Comparison of ENCODE assay signal across 20 cellular contexts in genomic region chr13:99873141-99873540, GRCh38.
DNase-seq lines count a peak whose midpoint lies in the region; FAIRE-seq and TF ChIP-seq lines count a peak whose summit lies in the region.
"Had no signal": no experiment of that assay in that cellular context is flagged by ENCODE, and none has a peak within 500 bp of the region (broad histone marks: within the 10 kb centered on the region; RNA-seq: fewer than 3 reads in every experiment).

No MANE protein-coding gene starts in this region.

- H3K27ac ChIP-seq in small intestine (ENCODE audit: low read depth in 1 of 2, low read length in 1 of 2) = no peak overlapping the region
- H3K27ac ChIP-seq: A549 had no signal

- no peaks in the 10 kb centered on the region for H3K27me3 ChIP-seq in small intestine (ENCODE audit: control insufficient read depth in 2 of 2, insufficient read depth in 2 of 2, low read length in 2 of 2)

- no peaks in the 10 kb centered on the region for H3K36me3 ChIP-seq in small intestine (ENCODE audit: control insufficient read depth in 2 of 2, insufficient read depth in 2 of 2, low read length in 2 of 2)
- H3K36me3 ChIP-seq: HAP-1 had no signal

- no peaks in the 10 kb centered on the region for H3K27me3 Mint-ChIP-seq in activated naive CD8-positive, alpha-beta T cell treated with anti-CD3 and anti-CD28 coated beads for 36 hours
- H3K27me3 Mint-ChIP-seq: CD4-positive, alpha-beta memory T cell had no signal

- no peak overlapping the region for H3K4me3 Mint-ChIP-seq in activated naive CD8-positive, alpha-beta T cell treated with anti-CD3 and anti-CD28 coated beads for 36 hours
- H3K4me3 Mint-ChIP-seq: CD4-positive, alpha-beta memory T cell; GM23338; HFFc6 had no signal

- no peak overlapping the region for H3K4me3 ChIP-seq in small intestine (ENCODE audit: low read depth in 1 of 2, low read length in 2 of 2)
- H3K4me3 ChIP-seq: A549, GM12878, GM23338, HAP-1 had no signal

- no peaks in the 10 kb centered on the region for H3K4me1 ChIP-seq in small intestine (ENCODE audit: control insufficient read depth in 2 of 2, insufficient read depth in 1 of 2, low read depth in 1 of 2, low read length in 1 of 2)
- H3K4me1 ChIP-seq: A549 had no signal

- DNase-seq in NCI-H748 (lab: John Stamatoyannopoulos, UW; ENCODE audit: unreplicated experiment) (peak; percentile 39), NCI-H748 treated with DMSO at 0.1 percent for 48 hours (lab: John Stamatoyannopoulos, UW) (no peak), H54 (ENCODE audit: insufficient read length, low spot score) (no peak), cerebellar cortex (ENCODE audit: low spot score) (peak; percentile 61), small intestine (no peak), HTR-8/SVneo (ENCODE audit: insufficient read length, low spot score) (no peak)
- no peak for DNase-seq in activated naive CD8-positive, alpha-beta T cell treated with anti-CD3 and anti-CD28 coated beads for 36 hours
- DNase-seq: 8988T; ACHN; AML-193; Calu3; CD4-positive, alpha-beta memory T cell; COR-L47; DND-41; GDM1; HFFc6 had no signal

- no peak overlapping the region for H3K27ac Mint-ChIP-seq in activated naive CD8-positive, alpha-beta T cell treated with anti-CD3 and anti-CD28 coated beads for 36 hours
- H3K27ac Mint-ChIP-seq: GM23338, HFFc6 had no signal

- WGBS in small intestine, 3 donors = 93 to 97% (median 94%) methylated on average over 2 of the region's 2 CpGs

- no peaks in the 10 kb centered on the region for H3K9me3 Mint-ChIP-seq in activated naive CD8-positive, alpha-beta T cell treated with anti-CD3 and anti-CD28 coated beads for 36 hours
- H3K9me3 Mint-ChIP-seq: CD4-positive, alpha-beta memory T cell; GM23338; HFFc6 had no signal

- H3K4me1 Mint-ChIP-seq in activated naive CD8-positive, alpha-beta T cell treated with anti-CD3 and anti-CD28 coated beads for 36 hours = no peaks in the 10 kb centered on the region
- H3K4me1 Mint-ChIP-seq: CD4-positive, alpha-beta memory T cell had no signal

- no peaks in the 10 kb centered on the region for H3K9me3 ChIP-seq in small intestine (ENCODE audit: control insufficient read depth, low read depth)
- H3K9me3 ChIP-seq: A549, HAP-1 had no signal

- no peak for TF ChIP-seq POLR2A in H54 (IDR thresholded peaks at IDR 0.05; ENCODE audit: low read depth, low read length)

- H3K36me3 Mint-ChIP-seq in activated naive CD8-positive, alpha-beta T cell treated with anti-CD3 and anti-CD28 coated beads for 36 hours = peaks cover 4% of the 10 kb centered on the region

- FAIRE-seq in H54 (lab: Jason Lieb, UNC) = peak; percentile 83
- FAIRE-seq in small intestine (lab: Jason Lieb, UNC) = peak; percentile 5
- no peak for FAIRE-seq in HTR-8/SVneo (lab: Jason Lieb, UNC)
- FAIRE-seq: A549, GM12878 had no signal

Comparison
In these comparisons a context has a peak if more than half of its experiments do, and no peak if none do; other contexts are left out.
1. DNase-seq: peak in NCI-H748 (single experiment) and cerebellar cortex (single experiment); none in NCI-H748 treated with DMSO at 0.1 percent for 48 hours (single experiment), H54 (single experiment), small intestine (single experiment), activated naive CD8-positive, alpha-beta T cell treated with anti-CD3 and anti-CD28 coated beads for 36 hours (single experiment) and HTR-8/SVneo (single experiment).